Comparison of ENCODE assay signal across 13 cellular contexts in genomic region chrX:70960728-70961127, GRCh38. TPM values are rescaled to one million over a fixed set of nuclear protein-coding genes. Genes with fewer than 3 reads are reported as not detected.
DNase-seq lines count a peak whose midpoint lies in the region; ATAC-seq and FAIRE-seq lines count a peak whose summit lies in the region.
"Had no signal": no experiment of that assay in that cellular context is flagged by ENCODE, and none has a peak within 500 bp of the region (broad histone marks: within the 10 kb centered on the region; RNA-seq: fewer than 3 reads in every experiment).

No MANE protein-coding gene starts in this region.

- no peak overlapping the region for H3K4ac ChIP-seq in mesendoderm (ENCODE audit: low read depth, low read length)

- no peak overlapping the region for H2BK15ac ChIP-seq in mesendoderm (replicated peaks; ENCODE audit: low read depth)

- H3K56ac ChIP-seq in mesendoderm (ENCODE audit: low read length) = no peak overlapping the region

- no peak for ATAC-seq in Right ventricle myocardium inferior
- ATAC-seq: activated CD8-positive, alpha-beta T cell treated with anti-CD3 and anti-CD28 coated beads, Interleukin-2, amount 10 ng/mL, durations not matched to agents 7 days and 5 days had no signal

- no peaks in the 10 kb centered on the region for H3K79me1 ChIP-seq in mesendoderm (ENCODE audit: low read length)

- intact Hi-C loops in Right ventricle myocardium inferior (cut with DNase I) = no loop called here

- peak; percentile 64 for FAIRE-seq in G401.6 (lab: Jason Lieb, UNC)

- H3K27me3 ChIP-seq in mesendoderm (ENCODE audit: insufficient read depth, low read length, poor library complexity) = no peaks in the 10 kb centered on the region
- H3K27me3 ChIP-seq in MG63 = peaks cover 3% of the 10 kb centered on the region; the same call in 1 of the 2 replicates

- H3K79me2 ChIP-seq in mesendoderm (ENCODE audit: control insufficient read depth, insufficient read depth, low read length) = no peaks in the 10 kb centered on the region

- no peak overlapping the region for H2AK5ac ChIP-seq in mesendoderm (ENCODE audit: low read length)

- no peak overlapping the region for H4K5ac ChIP-seq in mesendoderm (ENCODE audit: low read length)

- no peak overlapping the region for H2BK5ac ChIP-seq in mesendoderm (ENCODE audit: low read length)

- H3K4me2 ChIP-seq in mesendoderm (ENCODE audit: low read length) = no peak overlapping the region

- no peak overlapping the region for H3K27ac ChIP-seq in mesendoderm (ENCODE audit: low read depth, low read length)

- H4K8ac ChIP-seq in mesendoderm (ENCODE audit: low read depth, low read length) = no peak overlapping the region

- no peak overlapping the region for H3K18ac ChIP-seq in mesendoderm (ENCODE audit: low read length)

- no peak overlapping the region for H3K9ac ChIP-seq in mesendoderm (ENCODE audit: low read length)

- H3K4me3 ChIP-seq in mesendoderm (ENCODE audit: low read length) (no peak overlapping the region), MG63 (no peak overlapping the region)

- no peak overlapping the region for H3K23ac ChIP-seq in mesendoderm (ENCODE audit: low read length)

- H3K9me3 ChIP-seq in MG63 = no peaks in the 10 kb centered on the region

- no peak overlapping the region for H2BK120ac ChIP-seq in mesendoderm (ENCODE audit: low read depth, low read length)

- H3K36me3 ChIP-seq in mesendoderm (ENCODE audit: control insufficient read depth, insufficient read depth, low read length) = no peaks in the 10 kb centered on the region
- H3K36me3 ChIP-seq in MG63 = no peaks in the 10 kb centered on the region

- in situ Hi-C loops in KBM-7 (cut with MboI; ENCODE audit: low pct_unique_long_range_greater_than_20kb, low sequenced_read_pairs) = loop anchor here (25.0 kb wide), 1 partner anchor 198 kb away; no protein-coding TSS in a partner anchor

- H3K4me1 ChIP-seq in mesendoderm (ENCODE audit: control insufficient read depth, low read depth, low read length) = no peaks in the 10 kb centered on the region

- DNase-seq in KBM-7 (peak; percentile 33), amniotic epithelial cell (ENCODE audit: low read depth) (peak; percentile 3), mesendoderm (peak; percentile 6), Right ventricle myocardium inferior (ENCODE audit: missing footprints) (no peak), NCI-H446 treated with DMSO at 0.1 percent for 48 hours (lab: John Stamatoyannopoulos, UW) (no peak), MG63 (no peak), HuH-7.5 (ENCODE audit: low spot score) (no peak)
- DNase-seq: activated CD8-positive, alpha-beta T cell treated with anti-CD3 and anti-CD28 coated beads, Interleukin-2, amount 10 ng/mL, durations not matched to agents 7 days and 5 days; NCI-H2227 treated with DMSO at 0.1 percent for 48 hours; nephron progenitor cell; stimulated activated naive CD4-positive, alpha-beta T cell had no signal

- WGBS in mesendoderm (ENCODE audit: extremely low coverage, insufficient coverage, low lambda C conversion rate) = no CpG with 5 or more reads among the region's 6 CpGs

RNA-seq across cellular contexts. Expression of gene SLC7A3, which starts 29.8 kb away (rescaled TPM):
- 63.7 TPM for polyA plus RNA-seq in mesendoderm (2013, experiment 1 of 2)
- polyA plus RNA-seq in mesendoderm (2013, experiment 2 of 2) = 62.5 TPM
- not detected for total RNA-seq in Right ventricle myocardium inferior
- total RNA-seq in MG63 (2014; rRNA removed; shearing (Covaris generic); ENCODE audit: low replicate concordance) = not detected in 2 replicates
- total RNA-seq: T-helper 1 cell treated with Interleukin-12 subunit alpha and Interleukin-12 subunit beta and Interleukin-4 antibody, amounts not matched to agents 30 ng/mL and 1 ng/mL, for 36 hours had no signal

RNA-seq across cellular contexts. Expression of gene TEX11, which starts 52.2 kb away (rescaled TPM):
- polyA plus RNA-seq in mesendoderm (2013, experiment 1 of 2) = 0.32 TPM
- polyA plus RNA-seq in mesendoderm (2013, experiment 2 of 2) = 0.39 TPM
- total RNA-seq in Right ventricle myocardium inferior = not detected
- not detected in 2 replicates for total RNA-seq in MG63 (2014; rRNA removed; shearing (Covaris generic); ENCODE audit: low replicate concordance)
- total RNA-seq: activated CD8-positive, alpha-beta T cell treated with anti-CD3 and anti-CD28 coated beads, Interleukin-2, amount 10 ng/mL, durations not matched to agents 7 days and 5 days; T-helper 1 cell treated with Interleukin-12 subunit alpha and Interleukin-12 subunit beta and Interleukin-4 antibody, amounts not matched to agents 30 ng/mL and 1 ng/mL, for 36 hours had no signal

Comparison
In these comparisons a context has a peak if more than half of its experiments do, and no peak if none do; other contexts are left out.
1. DNase-seq: peak in KBM-7 (single experiment), amniotic epithelial cell (single experiment) and mesendoderm (single experiment); none in Right ventricle myocardium inferior (single experiment), NCI-H446 treated with DMSO at 0.1 percent for 48 hours (single experiment), MG63 (single experiment) and HuH-7.5 (single experiment).